In the genomic region with DNA sequence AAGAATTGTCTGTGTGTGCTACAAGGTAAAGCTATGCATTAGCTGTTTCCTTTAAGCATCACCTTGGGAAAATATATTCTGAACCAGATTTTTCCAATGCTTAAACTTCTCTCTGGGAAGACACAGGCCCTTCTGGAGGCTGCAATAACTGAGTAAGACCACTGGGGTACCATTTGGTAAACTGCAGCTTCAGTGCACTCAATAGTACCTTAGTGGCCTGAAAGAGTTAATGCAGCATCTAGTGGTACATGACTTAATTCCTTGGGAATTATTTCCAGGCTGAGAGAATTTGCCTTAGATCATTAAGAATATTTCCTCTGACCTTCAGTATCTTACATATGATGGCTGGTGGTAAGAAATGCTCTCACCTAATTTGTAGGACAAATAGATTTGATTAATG, we compare ENCODE assay signal across 13 cellular contexts.
DNase-seq lines count a peak whose midpoint lies in the region; ATAC-seq and TF ChIP-seq lines count a peak whose summit lies in the region.
"Had no signal": no experiment of that assay in that cellular context is flagged by ENCODE, and none has a peak within 500 bp of the region (broad histone marks: within the 10 kb centered on the region; RNA-seq: fewer than 3 reads in every experiment).

No MANE protein-coding gene starts in this region.

- no peak for ATAC-seq in gastroesophageal sphincter
- ATAC-seq: pancreas had no signal

- no peak for TF ChIP-seq POLR2A in gastroesophageal sphincter (IDR thresholded peaks at IDR 0.05)

- CTCF ChIA-PET in activated CD4-positive, alpha-beta memory T cell treated with anti-CD3 and anti-CD28 coated beads, Interleukin-2, amount 10 ng/mL, durations not matched to agents 7 days and 5 days (lab: Charles Lee) = no interaction called here

- H3K27me3 ChIP-seq in gastroesophageal sphincter = no peaks in the 10 kb centered on the region
- H3K27me3 ChIP-seq: dorsolateral prefrontal cortex, pancreas had no signal

- no peak overlapping the region for H3K27ac ChIP-seq in gastroesophageal sphincter
- H3K27ac ChIP-seq: dorsolateral prefrontal cortex, pancreas had no signal

- POLR2A ChIA-PET in activated CD4-positive, alpha-beta memory T cell treated with anti-CD3 and anti-CD28 coated beads, Interleukin-2, amount 10 ng/mL, durations not matched to agents 7 days and 5 days (lab: Charles Lee) = no interaction called here

- no peak overlapping the region for H3K4me3 Mint-ChIP-seq in chondrocyte (ENCODE audit: unreplicated experiment)
- H3K4me3 Mint-ChIP-seq in type B pancreatic cell = no peak overlapping the region
- H3K4me3 Mint-ChIP-seq in activated CD4-positive, alpha-beta memory T cell treated with anti-CD3 and anti-CD28 coated beads, Interleukin-2, amount 10 ng/mL, durations not matched to agents 7 days and 5 days = no peak overlapping the region
- H3K4me3 Mint-ChIP-seq: immature natural killer cell had no signal

- no peaks in the 10 kb centered on the region for H3K4me1 Mint-ChIP-seq in chondrocyte (ENCODE audit: low read depth)
- H3K4me1 Mint-ChIP-seq in type B pancreatic cell (ENCODE audit: unreplicated experiment) = no peaks in the 10 kb centered on the region
- no peaks in the 10 kb centered on the region for H3K4me1 Mint-ChIP-seq in activated CD4-positive, alpha-beta memory T cell treated with anti-CD3 and anti-CD28 coated beads, Interleukin-2, amount 10 ng/mL, durations not matched to agents 7 days and 5 days
- H3K4me1 Mint-ChIP-seq: immature natural killer cell had no signal

- TF ChIP-seq CTCF in chondrocyte (IDR thresholded peaks at IDR 0.05) (peak; percentile 16), type B pancreatic cell (conservative IDR thresholded peaks at IDR 0.05) (peak; percentile 66), gastroesophageal sphincter (IDR thresholded peaks at IDR 0.05) (no peak)

- peaks cover 0 to 8% (median 0%) of the 10 kb centered on the region in 3 donors for H3K4me1 ChIP-seq in gastroesophageal sphincter
- H3K4me1 ChIP-seq: pancreas had no signal

- H3K9me3 ChIP-seq in gastroesophageal sphincter = no peaks in the 10 kb centered on the region
- H3K9me3 ChIP-seq: pancreas had no signal

- no peaks in the 10 kb centered on the region for H3K36me3 Mint-ChIP-seq in chondrocyte (ENCODE audit: low read depth)
- H3K36me3 Mint-ChIP-seq in type B pancreatic cell = no peaks in the 10 kb centered on the region
- H3K36me3 Mint-ChIP-seq in activated CD4-positive, alpha-beta memory T cell treated with anti-CD3 and anti-CD28 coated beads, Interleukin-2, amount 10 ng/mL, durations not matched to agents 7 days and 5 days (ENCODE audit: low read depth) = no peaks in the 10 kb centered on the region
- H3K36me3 Mint-ChIP-seq: immature natural killer cell had no signal

- H3K27ac Mint-ChIP-seq in chondrocyte (ENCODE audit: unreplicated experiment) = no peak overlapping the region
- no peak overlapping the region for H3K27ac Mint-ChIP-seq in type B pancreatic cell
- no peak overlapping the region for H3K27ac Mint-ChIP-seq in activated CD4-positive, alpha-beta memory T cell treated with anti-CD3 and anti-CD28 coated beads, Interleukin-2, amount 10 ng/mL, durations not matched to agents 7 days and 5 days
- H3K27ac Mint-ChIP-seq: immature natural killer cell had no signal

- no peaks in the 10 kb centered on the region for H3K9me3 Mint-ChIP-seq in chondrocyte (ENCODE audit: low read depth)
- H3K9me3 Mint-ChIP-seq in type B pancreatic cell = no peaks in the 10 kb centered on the region
- H3K9me3 Mint-ChIP-seq in activated CD4-positive, alpha-beta memory T cell treated with anti-CD3 and anti-CD28 coated beads, Interleukin-2, amount 10 ng/mL, durations not matched to agents 7 days and 5 days = no peaks in the 10 kb centered on the region

- H3K4me3 ChIP-seq in Jurkat, Clone E6-1 (ENCODE audit: low read length) = no peak overlapping the region
- H3K4me3 ChIP-seq in gastroesophageal sphincter = no peak overlapping the region
- H3K4me3 ChIP-seq: dorsolateral prefrontal cortex, pancreas had no signal

- TF ChIP-seq EP300 in gastroesophageal sphincter (IDR thresholded peaks at IDR 0.05) = no peak

- no peaks in the 10 kb centered on the region for H3K36me3 ChIP-seq in gastroesophageal sphincter
- H3K36me3 ChIP-seq: pancreas had no signal

- H3K27me3 Mint-ChIP-seq in chondrocyte (ENCODE audit: low read depth) = peaks cover 10% of the 10 kb centered on the region
- H3K27me3 Mint-ChIP-seq in type B pancreatic cell = no peaks in the 10 kb centered on the region
- no peaks in the 10 kb centered on the region for H3K27me3 Mint-ChIP-seq in activated CD4-positive, alpha-beta memory T cell treated with anti-CD3 and anti-CD28 coated beads, Interleukin-2, amount 10 ng/mL, durations not matched to agents 7 days and 5 days

- DNase-seq in SIG-M5 treated with dmso at 0.1 percent for 504 hours (lab: John Stamatoyannopoulos, UW; ENCODE audit: unreplicated experiment) = peak; percentile 20
- no peak for DNase-seq in SIG-M5 (lab: John Stamatoyannopoulos, UW)
- DNase-seq in Jurkat, Clone E6-1 (ENCODE audit: low read depth, low spot score) = peak; percentile 16
- no peak for DNase-seq in chondrocyte (ENCODE audit: low spot score)
- DNase-seq in type B pancreatic cell (ENCODE audit: extremely low spot score, unreplicated experiment) = no peak
- no peak for DNase-seq in activated CD4-positive, alpha-beta memory T cell treated with anti-CD3 and anti-CD28 coated beads, Interleukin-2, amount 10 ng/mL, durations not matched to agents 7 days and 5 days
- no peak for DNase-seq in activated T-cell treated with anti-CD3 and anti-CD28 coated beads, Interleukin-2, amount 50 U/mL, for 48 hours
- DNase-seq: activated effector memory CD4-positive, alpha-beta T cell treated with Interleukin-2 at 50 U/mL for 16 hours; dorsolateral prefrontal cortex; immature natural killer cell; NCI-H2171; pancreas had no signal

Comparison
In these comparisons a context has a peak if more than half of its experiments do, and no peak if none do; other contexts are left out.
1. DNase-seq: peak in SIG-M5 treated with dmso at 0.1 percent for 504 hours (single experiment) and Jurkat, Clone E6-1 (single experiment); none in SIG-M5 (single experiment), chondrocyte (single experiment), type B pancreatic cell (single experiment), activated CD4-positive, alpha-beta memory T cell treated with anti-CD3 and anti-CD28 coated beads, Interleukin-2, amount 10 ng/mL, durations not matched to agents 7 days and 5 days (single experiment) and activated T-cell treated with anti-CD3 and anti-CD28 coated beads, Interleukin-2, amount 50 U/mL, for 48 hours (0 of 2).
2. CTCF ChIP-seq: peak in chondrocyte (single experiment) and type B pancreatic cell (single experiment); none in gastroesophageal sphincter (0 of 4).